Comparison of ENCODE assay signal across 20 cellular contexts in the genomic region with DNA sequence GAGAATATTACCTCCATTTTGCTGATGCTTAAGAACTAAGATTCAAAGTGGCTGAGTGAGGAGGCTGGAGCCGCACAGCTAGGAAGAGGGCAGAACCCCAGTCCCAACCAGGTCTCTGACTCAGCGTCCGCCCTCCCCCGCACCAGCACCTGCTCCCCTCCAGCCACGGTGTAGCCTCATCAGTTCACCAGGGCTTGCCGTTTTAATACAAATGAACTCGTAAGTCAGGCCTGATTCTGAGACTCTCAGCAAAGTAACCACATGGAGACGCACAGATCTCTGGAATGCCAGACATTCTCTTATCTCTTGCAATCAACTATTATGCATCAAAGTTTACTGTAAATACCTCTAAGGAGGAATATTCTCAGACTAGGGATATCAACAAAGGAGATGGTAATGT. TPM values are rescaled to one million over a fixed set of nuclear protein-coding genes. Genes with fewer than 3 reads are reported as not detected.
A peak's percentile ranks its signal among the peaks of the same experiment; 100 is the strongest.
DNase-seq lines count a peak whose midpoint lies in the region; ATAC-seq, FAIRE-seq and TF ChIP-seq lines count a peak whose summit lies in the region.
"Had no signal": no experiment of that assay in that cellular context is flagged by ENCODE, and none has a peak within 500 bp of the region (broad histone marks: within the 10 kb centered on the region; RNA-seq: fewer than 3 reads in every experiment).

No MANE protein-coding gene starts in this region.

- DNase-seq in H7 = peak; percentile 53
- DNase-seq in NCI-H226 = peak; percentile 49
- DNase-seq in K562 (ENCODE audit: extremely low read depth in 1 of 4, low spot score in 3 of 4) = no peak
- DNase-seq in mesenchymal stem cell = peak; percentile 11
- no peak for DNase-seq in hypothalamus (lab: John Stamatoyannopoulos, UW)
- DNase-seq in SHP77 treated with DMSO at 0.1 percent for 48 hours (lab: John Stamatoyannopoulos, UW) = no peak
- no peak for DNase-seq in T-helper 2 cell treated with Interferon-gamma antibody and Interleukin-4, amounts not matched to agents 5 μg/mL and 100 μg/mL, for 36 hours (ENCODE audit: low spot score)
- no peak for DNase-seq in COLO829 (ENCODE audit: low spot score)
- DNase-seq: activated naive CD8-positive, alpha-beta T cell treated with anti-CD3 and anti-CD28 coated beads, Interleukin-2, amount 10 ng/mL, durations not matched to agents 7 days and 5 days; activated T-cell treated with anti-CD3 and anti-CD28 coated beads, Interleukin-2, amount 50 U/mL, for 4 hours; effector CD4-positive, alpha-beta T cell; KBM-7; naive thymus-derived CD4-positive, alpha-beta T cell; NCI-H1436 treated with DMSO at 0.1 percent for 48 hours; NCI-H446; OCI-M1; stimulated activated naive CD8-positive, alpha-beta T cell treated with anti-CD3 and anti-CD28 coated beads, Interleukin-15, Interleukin-2, amounts not matched to agents 100 U/mL and 50 U/mL, for 24 hours had no signal

- peaks cover 5% of the 10 kb centered on the region for H3K4me1 Mint-ChIP-seq in T-helper 2 cell treated with Interferon-gamma antibody and Interleukin-4, amounts not matched to agents 5 μg/mL and 100 μg/mL, for 36 hours (ENCODE audit: low read depth)

- no peak overlapping the region for H4K8ac ChIP-seq in mesenchymal stem cell (ENCODE audit: low read length)

- no peak overlapping the region for H3K4ac ChIP-seq in mesenchymal stem cell (ENCODE audit: low read depth in 1 of 2, low read length in 2 of 2)

- 2% methylated on average over 8 of the region's 8 CpGs for WGBS in K562 (ENCODE audit: insufficient coverage, low coverage, missing lambda C conversion rate)
- WGBS in mesenchymal stem cell = 35% methylated on average over 8 of the region's 8 CpGs

- no peak overlapping the region for H3K27ac ChIP-seq in K562 (ENCODE audit: extremely low read depth, low read depth, low read length)
- no peak overlapping the region for H3K27ac ChIP-seq in mesenchymal stem cell (ENCODE audit: low read length, poor library complexity, severe bottlenecking)
- H3K27ac ChIP-seq: BLaER1 had no signal

- H3K14ac ChIP-seq in mesenchymal stem cell (ENCODE audit: low read length in 2 of 2) = no peak overlapping the region

- no peak for TF ChIP-seq POLR2A in K562 (conservative IDR thresholded peaks at IDR 0.05)

- H3K4me3 Mint-ChIP-seq in T-helper 2 cell treated with Interferon-gamma antibody and Interleukin-4, amounts not matched to agents 5 μg/mL and 100 μg/mL, for 36 hours = no peak overlapping the region
- H3K4me3 Mint-ChIP-seq: activated naive CD8-positive, alpha-beta T cell treated with anti-CD3 and anti-CD28 coated beads, Interleukin-2, amount 10 ng/mL, durations not matched to agents 7 days and 5 days; activated T-cell treated with anti-CD3 and anti-CD28 coated beads, Interleukin-2, amount 50 U/mL, for 4 hours; naive thymus-derived CD4-positive, alpha-beta T cell; type B pancreatic cell had no signal

- H2BK15ac ChIP-seq in mesenchymal stem cell (ENCODE audit: low read depth, poor library complexity, severe bottlenecking) = no peak overlapping the region

- no peaks in the 10 kb centered on the region for H3K36me3 ChIP-seq in H7 (replicated peaks; ENCODE audit: control insufficient read depth, insufficient read depth, low read length)
- H3K36me3 ChIP-seq in K562 (ENCODE audit: control insufficient read depth, insufficient read depth, low read length) = no peaks in the 10 kb centered on the region
- no peaks in the 10 kb centered on the region for H3K36me3 ChIP-seq in mesenchymal stem cell (ENCODE audit: control insufficient read depth in 1 of 2, insufficient read depth in 2 of 2, low read depth in 1 of 2, low read length in 2 of 2)
- H3K36me3 ChIP-seq: BLaER1 had no signal

- no peak overlapping the region for H3K23ac ChIP-seq in mesenchymal stem cell (ENCODE audit: low read length in 2 of 2)

- H2BK5ac ChIP-seq in mesenchymal stem cell (ENCODE audit: low read depth, low read length, poor library complexity, severe bottlenecking) = no peak overlapping the region

- in situ Hi-C loops in K562 (cut with MboI) = loop anchor here (25.0 kb wide), 1 partner anchor 703 kb away; no protein-coding TSS in a partner anchor

- TF ChIP-seq RAD21 in K562 (CRISPR knock-in tag; conservative IDR thresholded peaks at IDR 0.05 in 1 of 2, IDR thresholded peaks at IDR 0.05 in 1 of 2) = no peak

- intact Hi-C loops in K562 (cut with micrococcal nuclease) = loop anchor here (5.0 kb wide), 2 partner anchors 63 to 423 kb away; no protein-coding TSS in a partner anchor

- H3K9ac ChIP-seq in K562 (ENCODE audit: insufficient read depth in 1 of 2, low read depth in 2 of 2, low read length in 2 of 2) = no peak overlapping the region
- H3K9ac ChIP-seq in mesenchymal stem cell (ENCODE audit: low read length) = no peak overlapping the region
- H3K9ac ChIP-seq: BLaER1 had no signal

- POLR2A ChIA-PET in K562 (lab: Yijun Ruan, JAX) = no interaction called here

- TF ChIP-seq EP300 in K562 (IDR thresholded peaks at IDR 0.05; ENCODE audit: low read length) = no peak

- ATAC-seq in K562 = no peak
- ATAC-seq: activated T-cell treated with anti-CD3 and anti-CD28 coated beads, Interleukin-2, amount 50 U/mL, for 4 hours; naive thymus-derived CD4-positive, alpha-beta T cell; stimulated activated naive CD8-positive, alpha-beta T cell treated with anti-CD3 and anti-CD28 coated beads, Interleukin-15, Interleukin-2, amounts not matched to agents 100 U/mL and 50 U/mL, for 24 hours had no signal

- peaks cover 0 to 6% of the 10 kb centered on the region in 2 experiments; a peak in 2 of 5 replicates for H3K4me1 ChIP-seq in K562 (replicated peaks in 1 of 2; ENCODE audit: control insufficient read depth in 2 of 2, insufficient read depth in 2 of 2, low read length in 2 of 2)
- H3K4me1 ChIP-seq in mesenchymal stem cell (ENCODE audit: control insufficient read depth, insufficient read depth, low read depth, low read length) = peaks cover 2% of the 10 kb centered on the region
- H3K4me1 ChIP-seq: BLaER1 had no signal

- no peak overlapping the region for H2AK5ac ChIP-seq in mesenchymal stem cell (ENCODE audit: low read length, severe bottlenecking)

- H4K20me1 ChIP-seq in K562 (replicated peaks; ENCODE audit: control insufficient read depth, insufficient read depth, low read length) = no peaks in the 10 kb centered on the region
- H4K20me1 ChIP-seq: BLaER1 had no signal

- no peaks in the 10 kb centered on the region for H3K9me3 Mint-ChIP-seq in T-helper 2 cell treated with Interferon-gamma antibody and Interleukin-4, amounts not matched to agents 5 μg/mL and 100 μg/mL, for 36 hours
- H3K9me3 Mint-ChIP-seq: activated naive CD8-positive, alpha-beta T cell treated with anti-CD3 and anti-CD28 coated beads, Interleukin-2, amount 10 ng/mL, durations not matched to agents 7 days and 5 days; activated T-cell treated with anti-CD3 and anti-CD28 coated beads, Interleukin-2, amount 50 U/mL, for 4 hours; type B pancreatic cell had no signal

- CTCF ChIA-PET in K562 (lab: Yijun Ruan, JAX; ENCODE audit: low intra/inter-chr PET ratio) = no interaction called here

- H3K79me2 ChIP-seq in K562 (ENCODE audit: control insufficient read depth, insufficient read depth, low read length) = no peaks in the 10 kb centered on the region

- H3K79me1 ChIP-seq in mesenchymal stem cell (replicated peaks; ENCODE audit: low read length, poor library complexity, severe bottlenecking) = no peaks in the 10 kb centered on the region

- H2BK12ac ChIP-seq in mesenchymal stem cell (ENCODE audit: low read length in 2 of 2) = no peak overlapping the region

- no TSS peak for BruUV-seq in K562 (replicated peaks; lab: Mats Ljungman, UMichigan)

- H3K27me3 ChIP-seq in H7 (ENCODE audit: control insufficient read depth, insufficient read depth, low read length) = peaks cover 1% of the 10 kb centered on the region; the same call in 1 of the 2 replicates
- peaks cover 16 to 50% of the 10 kb centered on the region in 2 experiments for H3K27me3 ChIP-seq in K562 (ENCODE audit: control insufficient read depth in 2 of 2, insufficient read depth in 2 of 2, low read length in 2 of 2)
- H3K27me3 ChIP-seq in mesenchymal stem cell (ENCODE audit: control insufficient read depth in 1 of 2, insufficient read depth in 1 of 2, low read length in 2 of 2) = peaks cover 39 to 64% of the 10 kb centered on the region in 2 experiments

- H4K91ac ChIP-seq in mesenchymal stem cell (ENCODE audit: low read length) = no peak overlapping the region

- no peak overlapping the region for H3K18ac ChIP-seq in mesenchymal stem cell (ENCODE audit: low read depth in 1 of 2, low read length in 2 of 2)

- H3K9me1 ChIP-seq in K562 (ENCODE audit: control insufficient read depth, insufficient read depth, low read length) = no peaks in the 10 kb centered on the region

- H3K27me3 Mint-ChIP-seq in T-helper 2 cell treated with Interferon-gamma antibody and Interleukin-4, amounts not matched to agents 5 μg/mL and 100 μg/mL, for 36 hours (ENCODE audit: low read depth) = peaks cover 50% of the 10 kb centered on the region

- no peak for TF ChIP-seq CTCF in K562 (IDR thresholded peaks at IDR 0.05 in 2 of 3, conservative IDR thresholded peaks at IDR 0.05 in 1 of 3; ENCODE audit: insufficient read depth in 2 of 3, low read depth in 1 of 3, low read length in 3 of 3)

- no peak overlapping the region for H2BK120ac ChIP-seq in mesenchymal stem cell (ENCODE audit: low read depth, low read length)

- H2AFZ ChIP-seq in K562 (ENCODE audit: low read depth, low read length) = no peak overlapping the region
- no peak overlapping the region for H2AFZ ChIP-seq in mesenchymal stem cell (ENCODE audit: low read depth, low read length)

- no peak for FAIRE-seq in K562 (lab: Jason Lieb, UNC)
- FAIRE-seq: TTC549 had no signal

- H3K27ac Mint-ChIP-seq in T-helper 2 cell treated with Interferon-gamma antibody and Interleukin-4, amounts not matched to agents 5 μg/mL and 100 μg/mL, for 36 hours = no peak overlapping the region
- H3K27ac Mint-ChIP-seq: activated naive CD8-positive, alpha-beta T cell treated with anti-CD3 and anti-CD28 coated beads, Interleukin-2, amount 10 ng/mL, durations not matched to agents 7 days and 5 days; naive thymus-derived CD4-positive, alpha-beta T cell; type B pancreatic cell had no signal

- H3K9me3 ChIP-seq in K562 (replicated peaks; ENCODE audit: control insufficient read depth, insufficient read depth, low read depth, low read length) (no peaks in the 10 kb centered on the region), mesenchymal stem cell (ENCODE audit: control insufficient read depth, low read length) (no peaks in the 10 kb centered on the region)
- H3K9me3 ChIP-seq: BLaER1 had no signal

- H3K4me3 ChIP-seq in H7 (ENCODE audit: insufficient read depth, low read depth, low read length) (no peak overlapping the region), K562 (no peak overlapping the region), mesenchymal stem cell (ENCODE audit: insufficient read depth in 1 of 2, low read depth in 1 of 2, low read length in 2 of 2) (no peak overlapping the region)
- H3K4me3 ChIP-seq: BLaER1 had no signal

- no peaks in the 10 kb centered on the region for H3K36me3 Mint-ChIP-seq in T-helper 2 cell treated with Interferon-gamma antibody and Interleukin-4, amounts not matched to agents 5 μg/mL and 100 μg/mL, for 36 hours (ENCODE audit: low read depth)
- H3K36me3 Mint-ChIP-seq: activated naive CD8-positive, alpha-beta T cell treated with anti-CD3 and anti-CD28 coated beads, Interleukin-2, amount 10 ng/mL, durations not matched to agents 7 days and 5 days; naive thymus-derived CD4-positive, alpha-beta T cell; type B pancreatic cell had no signal

- no peak overlapping the region for H3K4me2 ChIP-seq in K562 (ENCODE audit: insufficient read depth, low read length)
- H3K4me2 ChIP-seq in mesenchymal stem cell (ENCODE audit: low read length, poor library complexity, severe bottlenecking) = no peak overlapping the region
- H3K4me2 ChIP-seq: BLaER1 had no signal

RNA-seq across cellular contexts. Expression of a gene that starts 52.4 kb away (rescaled TPM):
- total RNA-seq in H7 (2014; rRNA removed; shearing (Covaris generic)) = not detected in 2 replicates
- total RNA-seq in K562 (2011; cell fraction: chromatin; rRNA removed; ENCODE audit: low replicate concordance) = not detected in 2 replicates
- total RNA-seq in K562 (2011; cell fraction: nucleolus; rRNA removed) = not detected in 2 replicates
- total RNA-seq in K562 (2011; cell fraction: nucleoplasm; rRNA removed) = not detected in 2 replicates
- total RNA-seq in K562 (2014; rRNA removed) (not detected in 2 replicates), K562 (2014; rRNA removed; fragmentation: Illumina TruSeq; extraction: Trizol) (not detected in 2 replicates), K562 (2015; rRNA removed; fragmentation: Illumina TruSeq; extraction: Trizol) (0.29 TPM in 1 of 2 replicates, not detected in the other), K562 (2021) (not detected in 2 replicates)
- polyA plus RNA-seq in K562 (2011; rRNA removed) (not detected in 2 replicates), K562 (2014; fragmentation: Illumina TruSeq; extraction: Trizol) (not detected in 2 replicates), K562 (2014; fragmentation: Nextera tagmentation; extraction: Ambion mirVana) (not detected), K562 (2014; rRNA removed) (not detected in 2 replicates)
- polyA plus RNA-seq in K562 (2011; cell fraction: cytosol; rRNA removed) = not detected in 2 replicates
- polyA plus RNA-seq in K562 (2011; cell fraction: nucleus; rRNA removed) = not detected in 2 replicates
- polyA plus RNA-seq in K562 (2012) = 0.36 TPM in 1 of 2 replicates, not detected in the other
- not detected in 2 replicates for polyA minus RNA-seq in K562 (2011; rRNA and poly(A)+ RNA removed)
- not detected in 2 replicates for polyA minus RNA-seq in K562 (2011; cell fraction: cytosol; rRNA and poly(A)+ RNA removed)
- not detected in 2 replicates for polyA minus RNA-seq in K562 (2011; cell fraction: nucleus; rRNA and poly(A)+ RNA removed)
- not detected for polyA plus RNA-seq in mesenchymal stem cell (2013, experiment 1 of 2)
- polyA plus RNA-seq in mesenchymal stem cell (2013, experiment 2 of 2) = not detected
- polyA plus RNA-seq: naive thymus-derived CD4-positive, alpha-beta T cell had no signal

Comparison
In these comparisons a context has a peak if more than half of its experiments do, and no peak if none do; other contexts are left out.
1. DNase-seq: peak in H7 (single experiment), NCI-H226 (single experiment) and mesenchymal stem cell (single experiment); none in K562 (0 of 4), hypothalamus (0 of 51), SHP77 treated with DMSO at 0.1 percent for 48 hours (single experiment), T-helper 2 cell treated with Interferon-gamma antibody and Interleukin-4, amounts not matched to agents 5 μg/mL and 100 μg/mL, for 36 hours (single experiment) and COLO829 (single experiment).